Comparison of ENCODE assay signal across 8 cellular contexts in genomic region chr20:53596188-53597084, GRCh38. TPM values are rescaled to one million over a fixed set of nuclear protein-coding genes. Genes with fewer than 3 reads are reported as not detected.
DNase-seq lines count a peak whose midpoint lies in the region; ATAC-seq, FAIRE-seq and TF ChIP-seq lines count a peak whose summit lies in the region.
"Not testable (repeated sequence)": the region's sequence is repeated elsewhere in the genome, so short reads cannot be mapped to it uniquely, and the experiment has no call there.

No MANE protein-coding gene starts in this region.

- peak; percentile 59 for FAIRE-seq in A549 (lab: Jason Lieb, UNC)
- not testable (repeated sequence) for FAIRE-seq in small intestine (lab: Jason Lieb, UNC)

- not testable (repeated sequence) for DNase-seq in A549 (ENCODE audit: low read depth in 1 of 2, low spot score in 1 of 2)
- DNase-seq in OCI-M1 (lab: John Stamatoyannopoulos, UW) (peak; percentile 67), colonic mucosa (peak; percentile 63), left cardiac atrium (peak; percentile 10), mucosa of gallbladder (ENCODE audit: low spot score) (peak; percentile 44), small intestine (peak; percentile 68)
- DNase-seq in activated T-cell treated with anti-CD3 and anti-CD28 coated beads, Interleukin-2, amount 50 U/mL, for 48 hours = peak; percentile 17 to 21

- H3K4me2 ChIP-seq in A549 = peak overlapping the region; percentile 94

- peak overlapping the region; percentile 3 to 82 for H3K9ac ChIP-seq in colonic mucosa (ENCODE audit: low read depth in 2 of 2, low read length in 2 of 2)

- H3K4me1 ChIP-seq in A549 = peaks cover 28% of the 10 kb centered on the region
- H3K4me1 ChIP-seq in HEK293 (ENCODE audit: control insufficient read depth, insufficient read depth, low read length) = peaks cover 18% of the 10 kb centered on the region
- H3K4me1 ChIP-seq in colonic mucosa; small intestine (ENCODE audit: control insufficient read depth in 2 of 2, insufficient read depth in 1 of 2, low read depth in 1 of 2, low read length in 1 of 2): not testable (repeated sequence)

- POLR2A ChIA-PET in A549 (lab: Yijun Ruan, JAX) = interaction anchor here (0.7 to 5.3 kb wide), 6 partner anchors 27 to 319 kb away, joined by 3 to 69 read pairs (median 6); no protein-coding TSS in a partner anchor
- POLR2A ChIA-PET in HEK293 (lab: Yijun Ruan, JAX) = not testable (repeated sequence)

- CTCF ChIA-PET in A549 (lab: Yijun Ruan, JAX) (interaction anchor here (0.5 to 1.7 kb wide), 6 partner anchors 12 to 343 kb away, joined by 3 to 6 read pairs (median 4); no protein-coding TSS in a partner anchor), HEK293 (lab: Yijun Ruan, JAX) (interaction anchor here (0.6 kb wide), 1 partner anchor 18 kb away, joined by 3 read pairs; no protein-coding TSS in a partner anchor)

- intact Hi-C loops in colonic mucosa (cut with DNase I) = loop anchor here (10.0 kb wide), 1 partner anchor 48 kb away; no protein-coding TSS in a partner anchor
- intact Hi-C loops in left cardiac atrium (cut with DNase I) = not testable (repeated sequence)

- ATAC-seq in A549, left cardiac atrium: not testable (repeated sequence)

- WGBS in A549 (ENCODE audit: missing lambda C conversion rate) = 10% methylated on average over 13 of the region's 13 CpGs
- WGBS in small intestine, 3 donors = 6 to 27% (median 26%) methylated on average over 13 of the region's 13 CpGs

- not testable (repeated sequence) for H3K36me3 ChIP-seq in HEK293 (ENCODE audit: control insufficient read depth in 2 of 2, insufficient read depth in 1 of 2, low read length in 2 of 2); colonic mucosa; small intestine (ENCODE audit: control insufficient read depth in 2 of 2, insufficient read depth in 2 of 2, low read length in 2 of 2)

- not testable (repeated sequence) for H3K9me3 ChIP-seq in A549; HEK293 (ENCODE audit: control insufficient read depth, insufficient read depth, low read depth, low read length); colonic mucosa; small intestine (ENCODE audit: control insufficient read depth, low read depth)

- H3K27me3 ChIP-seq in colonic mucosa; small intestine (ENCODE audit: control insufficient read depth in 2 of 2, insufficient read depth in 2 of 2, low read length in 2 of 2): not testable (repeated sequence)

- H3K4me3 ChIP-seq in A549 = peak overlapping the region; percentile 19; the same call in 1 of the 3 replicates
- H3K4me3 ChIP-seq in HEK293 (ENCODE audit: low read depth, low read length); small intestine (ENCODE audit: low read depth in 1 of 2, low read length in 2 of 2): not testable (repeated sequence)
- peak overlapping the region; percentile 12 for H3K4me3 ChIP-seq in colonic mucosa

- not testable (repeated sequence) for TF ChIP-seq RAD21 in A549 (conservative IDR thresholded peaks at IDR 0.05 in 1 of 2, IDR thresholded peaks at IDR 0.05 in 1 of 2)

- TF ChIP-seq POLR2A in A549 (IDR thresholded peaks at IDR 0.05; ENCODE audit: low read length) = not testable (repeated sequence)

- TF ChIP-seq EP300 in A549 (IDR thresholded peaks at IDR 0.05) = not testable (repeated sequence)

- H3K27ac ChIP-seq in A549 (peak overlapping the region; percentile 88 to 91), HEK293 (ENCODE audit: extremely low read depth, low read depth, low read length) (peak overlapping the region; percentile 65), colonic mucosa (peak overlapping the region; percentile 92), small intestine (ENCODE audit: low read depth in 1 of 2, low read length in 1 of 2) (peak overlapping the region; percentile 32 to 79)

- not testable (repeated sequence) for TF ChIP-seq CTCF in A549 (IDR thresholded peaks at IDR 0.05); HEK293 (tag by site-specific recombination; IDR thresholded peaks at IDR 0.05); colonic mucosa (IDR thresholded peaks at IDR 0.05)

TF ChIP-seq in A549, 52 proteins besides CTCF, POLR2A, EP300 and RAD21:
- TF ChIP-seq CEBPB (IDR thresholded peaks at IDR 0.05) = peak; percentile 50 to 63; a peak in 2 of 4 replicates
- 0 out of 5 replicates have a peak, but pooled peaks of 1 of the 2 experiments have one; percentile 31 for TF ChIP-seq JUN (IDR thresholded peaks at IDR 0.05)

TF ChIP-seq in HEK293, 187 proteins besides CTCF, POLR2A, EP300 and RAD21:
- 0 out of 2 replicates have a peak, but pooled peaks have one; percentile 30 for TF ChIP-seq ZNF692 (tag by site-specific recombination; IDR thresholded peaks at IDR 0.05)
- peak; percentile 35; the same call in 1 of the 2 replicates for TF ChIP-seq IKZF3 (tag by site-specific recombination; IDR thresholded peaks at IDR 0.05)
- TF ChIP-seq ZBTB17 (tag by site-specific recombination; IDR thresholded peaks at IDR 0.05) = peak; percentile 77
- TF ChIP-seq ZNF335 (tag by site-specific recombination; conservative IDR thresholded peaks at IDR 0.05) = peak; percentile 81
- TF ChIP-seq ZXDB (tag by site-specific recombination; IDR thresholded peaks at IDR 0.05) = 0 out of 2 replicates have a peak, but pooled peaks have one; percentile 14
- 0 out of 2 replicates have a peak, but pooled peaks have one; percentile 12 for TF ChIP-seq SP3 (tag by site-specific recombination; IDR thresholded peaks at IDR 0.05)
- 0 out of 2 replicates have a peak, but pooled peaks have one; percentile 9 for TF ChIP-seq SP7 (tag by site-specific recombination; IDR thresholded peaks at IDR 0.05)
- 0 out of 2 replicates have a peak, but pooled peaks have one; percentile 9 for TF ChIP-seq ZNF341 (tag by site-specific recombination; IDR thresholded peaks at IDR 0.05; ENCODE audit: low read depth)
- TF ChIP-seq ZBTB20 (tag by site-specific recombination; IDR thresholded peaks at IDR 0.05) = peak; percentile 53
- peak; percentile 62 for TF ChIP-seq PRDM1 (tag by site-specific recombination; IDR thresholded peaks at IDR 0.05)
- 0 out of 2 replicates have a peak, but pooled peaks have one; percentile 9 for TF ChIP-seq MZF1 (tag by site-specific recombination; IDR thresholded peaks at IDR 0.05; ENCODE audit: borderline replicate concordance)

RNA-seq across cellular contexts. Expression of gene ZNF217, which starts 2.8 kb away (rescaled TPM):
- polyA plus RNA-seq in A549 (2011; rRNA removed) (22.2 and 29.5 TPM in 2 replicates), A549 (2017; fragmentation: RNase III; extraction: RNeasy Plus Mini Kit Qiagen cat#74134 plus additional on column Dnase treatment) (28.1 to 30.5 TPM (median 29.9 TPM) in 3 replicates), small intestine (10 to 100 TPM in 1 of 3 donors, 1 to 10 TPM in 2; 4.1 to 12.0 (median 5.4) TPM)
- polyA plus RNA-seq in A549 (2012; cell fraction: cytosol; rRNA removed) = 6.8 and 8.8 TPM in 2 replicates
- polyA plus RNA-seq in A549 (2012; cell fraction: nucleus; rRNA removed) = 8.9 and 11.6 TPM in 2 replicates
- polyA minus RNA-seq in A549 (2011; rRNA and poly(A)+ RNA removed) = 48.5 and 50.5 TPM in 2 replicates
- total RNA-seq in colonic mucosa (10 to 100 TPM; 45.7 to 73.0 TPM), left cardiac atrium (10 to 100 TPM; 12.6 to 15.8 TPM), mucosa of gallbladder (45.4 TPM)
